In genomic region chr6:45576648-45577624, GRCh38 we compare ENCODE assay signal across 20 cellular contexts.
A peak's percentile ranks its signal among the peaks of the same experiment; 100 is the strongest.
DNase-seq lines count a peak whose midpoint lies in the region; ATAC-seq and TF ChIP-seq lines count a peak whose summit lies in the region.
"Had no signal": no experiment of that assay in that cellular context is flagged by ENCODE, and none has a peak within 500 bp of the region (broad histone marks: within the 10 kb centered on the region; RNA-seq: fewer than 3 reads in every experiment).

No MANE protein-coding gene starts in this region.

- H2AFZ ChIP-seq in fibroblast of lung (ENCODE audit: low read length), result peak overlapping the region; percentile 19

- H3K27ac Mint-ChIP-seq in glutamatergic neuron (ENCODE audit: unreplicated experiment), result no peak overlapping the region
- H3K27ac Mint-ChIP-seq: activated naive CD8-positive, alpha-beta T cell; T-helper 17 cell had no signal

- peaks cover 0 to 11% of the 10 kb centered on the region in 2 donors for H3K9me3 ChIP-seq in right atrium auricular region
- H3K9me3 ChIP-seq in fibroblast of lung (ENCODE audit: control insufficient read depth, insufficient read depth, low read depth, low read length), result no peaks in the 10 kb centered on the region
- no peaks in the 10 kb centered on the region for H3K9me3 ChIP-seq in uterus
- H3K9me3 ChIP-seq: Caco-2 had no signal

- intact Hi-C loops in Right ventricle myocardium inferior (cut with DNase I), result no loop called here
- intact Hi-C loops in uterus (cut with DNase I; ENCODE audit: low total_unique reads), result no loop called here

- H3K4me2 ChIP-seq in fibroblast of lung (ENCODE audit: extremely low read depth, insufficient read depth, low read length), result no peak overlapping the region

- peak; percentile 89 for ATAC-seq in Right ventricle myocardium inferior
- ATAC-seq: activated CD4-positive, CD25-positive, alpha-beta regulatory T cell treated with anti-CD3 and anti-CD28 coated beads, Interleukin-2, amount 50 U/mL, for 24 hours; left colon; T-helper 17 cell had no signal

- peaks cover 4% of the 10 kb centered on the region for H3K36me3 Mint-ChIP-seq in glutamatergic neuron (ENCODE audit: unreplicated experiment)

- peaks cover 0 to 9% of the 10 kb centered on the region in 2 donors for H3K4me1 ChIP-seq in right atrium auricular region
- peaks cover 5% of the 10 kb centered on the region for H3K4me1 ChIP-seq in fibroblast of lung (ENCODE audit: control insufficient read depth, extremely low read depth, insufficient read depth, low read length)
- H3K4me1 ChIP-seq in uterus, result no peaks in the 10 kb centered on the region
- H3K4me1 ChIP-seq: Caco-2 had no signal

- TF ChIP-seq POLR2A in uterus (IDR thresholded peaks at IDR 0.05), result no peak

- no peak overlapping the region for H3K9ac ChIP-seq in fibroblast of lung (ENCODE audit: insufficient read depth, low read length)

- H3K27me3 ChIP-seq in right atrium auricular region (no peaks in the 10 kb centered on the region), fibroblast of lung (ENCODE audit: control insufficient read depth, insufficient read depth, low read length) (no peaks in the 10 kb centered on the region), uterus (no peaks in the 10 kb centered on the region)

- no peaks in the 10 kb centered on the region for H3K79me2 ChIP-seq in fibroblast of lung (ENCODE audit: control insufficient read depth, insufficient read depth, low read length)

- H3K4me3 ChIP-seq in right atrium auricular region (no peak overlapping the region), fibroblast of lung (replicated peaks in 1 of 4; ENCODE audit: control extremely low read depth in 1 of 4, insufficient read depth in 1 of 4, low read depth in 3 of 4, low read length in 4 of 4) (no peak overlapping the region), uterus (no peak overlapping the region)
- H3K4me3 ChIP-seq: skin epidermis had no signal

- TF ChIP-seq CTCF in right atrium auricular region (IDR thresholded peaks at IDR 0.05) (no peak), fibroblast of lung (conservative IDR thresholded peaks at IDR 0.05 in 1 of 2, IDR thresholded peaks at IDR 0.05 in 1 of 2; ENCODE audit: low read depth in 1 of 2, low read length in 2 of 2) (no peak), uterus (IDR thresholded peaks at IDR 0.05) (no peak), glutamatergic neuron (IDR thresholded peaks at IDR 0.05; ENCODE audit: partially characterized antibody, unreplicated experiment) (no peak)

- H4K20me1 ChIP-seq in fibroblast of lung (ENCODE audit: control insufficient read depth, extremely low read depth, insufficient read depth, low read length), result no peaks in the 10 kb centered on the region

- H3K27ac ChIP-seq in right atrium auricular region (no peak overlapping the region), fibroblast of lung (ENCODE audit: insufficient read depth, low read length) (no peak overlapping the region), uterus (peak overlapping the region; percentile 13 to 55)

- H3K36me3 ChIP-seq in right atrium auricular region, result no peaks in the 10 kb centered on the region
- H3K36me3 ChIP-seq in fibroblast of lung (ENCODE audit: control insufficient read depth, insufficient read depth, low read length), result no peaks in the 10 kb centered on the region
- H3K36me3 ChIP-seq in uterus, result no peaks in the 10 kb centered on the region

- H3K4me1 Mint-ChIP-seq in glutamatergic neuron (ENCODE audit: low read depth, unreplicated experiment), result peaks cover 7% of the 10 kb centered on the region

- H3K9me3 Mint-ChIP-seq in glutamatergic neuron (ENCODE audit: unreplicated experiment), result no peaks in the 10 kb centered on the region

- no peak overlapping the region for H3K4me3 Mint-ChIP-seq in glutamatergic neuron (ENCODE audit: unreplicated experiment)
- H3K4me3 Mint-ChIP-seq: activated naive CD8-positive, alpha-beta T cell; T-helper 17 cell had no signal

- H3K27me3 Mint-ChIP-seq in glutamatergic neuron (ENCODE audit: unreplicated experiment), result no peaks in the 10 kb centered on the region
- H3K27me3 Mint-ChIP-seq: activated naive CD8-positive, alpha-beta T cell; T-helper 17 cell had no signal

- DNase-seq in Right ventricle myocardium inferior (ENCODE audit: missing footprints) (peak; percentile 77), right atrium auricular region (ENCODE audit: low spot score) (no peak), fibroblast of lung (ENCODE audit: low read depth in 2 of 2) (peak in 1 of 2 donors; percentile 24), midbrain (lab: John Stamatoyannopoulos, UW) (peak; percentile 8), uterus (no peak), glutamatergic neuron (no peak), activated gamma-delta T cell (lab: John Stamatoyannopoulos, UW) (no peak), DMS53 (lab: John Stamatoyannopoulos, UW) (no peak)
- DNase-seq: activated T-cell treated with anti-CD3 and anti-CD28 coated beads for 4 hours; Caco-2; central memory CD4-positive, alpha-beta T cell; H7; left colon; NCI-H1417 treated with DMSO at 0.1 percent for 48 hours; NCI-H510A treated with DMSO at 0.1 percent for 48 hours; stimulated activated naive CD4-positive, alpha-beta T cell; T-helper 17 cell had no signal

Comparison
In these comparisons a context has a peak if more than half of its experiments do, and no peak if none do; other contexts are left out.
1. DNase-seq: peak in Right ventricle myocardium inferior (single experiment) and midbrain (single experiment); none in right atrium auricular region (single experiment), uterus (0 of 2), glutamatergic neuron (single experiment), activated gamma-delta T cell (single experiment) and DMS53 (single experiment).
2. H3K27ac ChIP-seq: peak in uterus (2 of 2); none in right atrium auricular region (0 of 2) and fibroblast of lung (single experiment).